23 cellular contexts compared by ENCODE assay signal in genomic region chr6:108989700-108990099, GRCh38.
"Had no signal": no experiment of that assay in that cellular context is flagged by ENCODE, and none has a peak within 500 bp of the region (broad histone marks: within the 10 kb centered on the region; RNA-seq: fewer than 3 reads in every experiment).

No MANE protein-coding gene starts in this region.

- H3K9me3 Mint-ChIP-seq: activated T-helper 1 cell treated with anti-CD3 and anti-CD28 coated beads, Interleukin-12 subunit alpha, Interleukin-12 subunit beta, Interleukin-2, Interleukin-4 antibody, amounts not matched to agents 30 ng/mL and 10 ng/mL and 1 ng/mL, durations not matched to agents 14 hours and 24 hours and 36 hours; endodermal cell; nephron progenitor cell; T-helper 2 cell treated with Interferon-gamma antibody and Interleukin-4, amounts not matched to agents 5 μg/mL and 100 μg/mL, for 36 hours had no signal

- ATAC-seq: activated CD4-positive, CD25-positive, alpha-beta regulatory T cell treated with anti-CD3 and anti-CD28 coated beads, Interleukin-2, amount 50 U/mL, for 24 hours; gastrocnemius medialis; right cardiac atrium had no signal

- H3K9me3 ChIP-seq: gastrocnemius medialis, heart left ventricle, prostate gland, upper lobe of left lung had no signal

- H3K27ac ChIP-seq: prostate gland had no signal

- H3K4me2 ChIP-seq: smooth muscle cell had no signal

- H3K4me1 ChIP-seq: prostate gland had no signal

- H3K4me1 Mint-ChIP-seq: nephron progenitor cell had no signal

- DNase-seq: activated CD4-positive, alpha-beta T cell treated with anti-CD3 and anti-CD28 coated beads, Interleukin-2, amount 50 U/mL, for 1 hour; activated CD8-positive, alpha-beta memory T cell treated with anti-CD3 and anti-CD28 coated beads for 24 hours; activated naive CD4-positive, alpha-beta T cell treated with Interleukin-2 at 50 U/mL for 16 hours; aorta; dorsolateral prefrontal cortex; endodermal cell; gastrocnemius medialis; heart left ventricle; left ventricle myocardium superior; mesendoderm; nephron progenitor cell; occipital lobe; stimulated activated CD4-positive, alpha-beta T cell treated with anti-CD3 and anti-CD28 coated beads, Interleukin-4, amount 100 ng/mL, for 4 hours; stimulated activated CD8-positive, alpha-beta memory T cell treated with anti-CD3 and anti-CD28 coated beads, Interleukin-4, amount 100 ng/mL, for 48 hours; stimulated activated naive CD4-positive, alpha-beta T cell treated with Interleukin-2 at 50 U/mL for 16 hours; SW 1271; upper lobe of left lung had no signal

- H3K27ac Mint-ChIP-seq: activated T-helper 1 cell treated with anti-CD3 and anti-CD28 coated beads, Interleukin-12 subunit alpha, Interleukin-12 subunit beta, Interleukin-2, Interleukin-4 antibody, amounts not matched to agents 30 ng/mL and 10 ng/mL and 1 ng/mL, durations not matched to agents 14 hours and 24 hours and 36 hours; endodermal cell; nephron progenitor cell; T-helper 2 cell treated with Interferon-gamma antibody and Interleukin-4, amounts not matched to agents 5 μg/mL and 100 μg/mL, for 36 hours had no signal

- H3K27me3 ChIP-seq: dorsolateral prefrontal cortex, gastrocnemius medialis, heart left ventricle, upper lobe of left lung had no signal

- H3K4me3 ChIP-seq: dorsolateral prefrontal cortex, gastrocnemius medialis, heart left ventricle, prostate gland, smooth muscle cell, upper lobe of left lung had no signal

- H3K4me3 Mint-ChIP-seq: activated T-helper 1 cell treated with anti-CD3 and anti-CD28 coated beads, Interleukin-12 subunit alpha, Interleukin-12 subunit beta, Interleukin-2, Interleukin-4 antibody, amounts not matched to agents 30 ng/mL and 10 ng/mL and 1 ng/mL, durations not matched to agents 14 hours and 24 hours and 36 hours; endodermal cell; nephron progenitor cell; T-helper 2 cell treated with Interferon-gamma antibody and Interleukin-4, amounts not matched to agents 5 μg/mL and 100 μg/mL, for 36 hours had no signal
